Comparison of ENCODE assay signal across 10 cellular contexts in genomic region chr1:31583995-31584868, GRCh38. TPM values are rescaled to one million over a fixed set of nuclear protein-coding genes. Genes with fewer than 3 reads are reported as not detected.
DNase-seq lines count a peak whose midpoint lies in the region; ATAC-seq, FAIRE-seq and TF ChIP-seq lines count a peak whose summit lies in the region.
"Had no signal": no experiment of that assay in that cellular context is flagged by ENCODE, and none has a peak within 500 bp of the region (broad histone marks: within the 10 kb centered on the region; RNA-seq: fewer than 3 reads in every experiment).

No MANE protein-coding gene starts in this region.

- peaks cover 0 to 23% of the 10 kb centered on the region in 2 donors for H3K36me3 ChIP-seq in lung (ENCODE audit: control insufficient read depth in 2 of 2, insufficient read depth in 2 of 2, low read length in 2 of 2)
- H3K36me3 ChIP-seq in aorta (ENCODE audit: control insufficient read depth in 1 of 2, insufficient read depth in 2 of 2, low read length in 1 of 2), result peaks cover 0 to 12% of the 10 kb centered on the region in 2 donors

- H3K27me3 ChIP-seq in lung (ENCODE audit: control insufficient read depth, insufficient read depth), result no peaks in the 10 kb centered on the region
- no peaks in the 10 kb centered on the region for H3K27me3 ChIP-seq in aorta (ENCODE audit: control insufficient read depth in 1 of 2, insufficient read depth in 2 of 2, low read length in 1 of 2)

- H3K4me3 ChIP-seq in lung (no peak overlapping the region), aorta (ENCODE audit: low read length in 2 of 2) (no peak overlapping the region)

- intact Hi-C loops in aorta (cut with DNase I), result no loop called here

- peak overlapping the region; percentile 40 to 58 for H3K27ac ChIP-seq in lung (ENCODE audit: low read depth in 1 of 2, low read length in 1 of 2)
- peak overlapping the region; percentile 47 to 94 for H3K27ac ChIP-seq in aorta (ENCODE audit: low read depth in 1 of 2, low read length in 2 of 2)

- TF ChIP-seq CTCF in lung (IDR thresholded peaks at IDR 0.05; ENCODE audit: control extremely low read depth, extremely low read depth) (no peak), D721Med (IDR thresholded peaks at IDR 0.05; ENCODE audit: insufficient read depth, missing control alignments) (no peak)

- peak; percentile 49 for DNase-seq in activated CD8-positive, alpha-beta memory T cell treated with anti-CD3 and anti-CD28 coated beads for 24 hours
- no peak for DNase-seq in activated CD8-positive, alpha-beta memory T cell treated with anti-CD3 and anti-CD28 coated beads, Interleukin-2, amount 50 U/mL, for 4 hours
- DNase-seq in dermis blood vessel endothelial cell (peak; percentile 81), lung (ENCODE audit: low spot score) (peak; percentile 68), aorta (peak; percentile 94 to 95), D721Med (ENCODE audit: insufficient read length, low spot score) (no peak), NCI-H1105 (lab: John Stamatoyannopoulos, UW) (no peak)
- DNase-seq: effector memory CD8-positive, alpha-beta T cell; Kasumi-1 had no signal

- no peak for FAIRE-seq in D721Med (lab: Jason Lieb, UNC)

- ATAC-seq in lung (ENCODE audit: insufficient read depth, low FRiP score) (no peak), aorta (ENCODE audit: low FRiP score) (peak; percentile 65), HG03175 (IDR thresholded peaks at IDR 0.05; ENCODE audit: unreplicated experiment) (no peak)
- ATAC-seq: effector memory CD8-positive, alpha-beta T cell had no signal

- WGBS in lung, 2 donors, result 52 to 70% methylated on average over 13 of the region's 13 CpGs
- 16% methylated on average over 13 of the region's 13 CpGs for WGBS in aorta, 2 donors

- H3K4me1 ChIP-seq in lung (ENCODE audit: control insufficient read depth in 2 of 2, insufficient read depth in 2 of 2, low read length in 2 of 2) (peaks cover 20 to 44% of the 10 kb centered on the region in 2 donors), aorta (ENCODE audit: control insufficient read depth in 1 of 2, insufficient read depth in 2 of 2, low read length in 2 of 2) (peaks cover 3 to 6% of the 10 kb centered on the region in 2 donors)

- H3K9me3 ChIP-seq in lung (ENCODE audit: control insufficient read depth in 2 of 2, insufficient read depth in 1 of 2, low read length in 1 of 2) (no peaks in the 10 kb centered on the region), aorta (ENCODE audit: control insufficient read depth, low read length) (no peaks in the 10 kb centered on the region)

RNA-seq across cellular contexts. Expression of gene TINAGL1, which starts 7.9 kb away (rescaled TPM):
- 418 and 719 TPM in 2 replicates for total RNA-seq in dermis blood vessel endothelial cell
- total RNA-seq in lung, result 10 to 100 TPM; 89.4 to 90.9 TPM
- 10 to 100 TPM; 64.1 to 78.9 TPM for polyA plus RNA-seq in lung
- total RNA-seq in aorta, result 100 to 1,000 TPM; 317 to 506 TPM
- polyA plus RNA-seq in aorta, result 100 to 1,000 TPM; 158 to 325 TPM

RNA-seq across cellular contexts. Expression of gene HCRTR1, which starts 33.3 kb away (rescaled TPM):
- total RNA-seq in dermis blood vessel endothelial cell (1.2 and 4.6 TPM in 2 replicates), lung (under 1 TPM in 1 of 2 donors, not detected in 1; 0.14 TPM), aorta (under 1 TPM in 1 of 2 donors, not detected in 1; 0.42 TPM)
- polyA plus RNA-seq in lung (under 1 TPM in 1 of 2 donors, not detected in 1; 0.08 TPM), aorta (under 1 TPM in 1 of 2 donors, not detected in 1; 0.18 TPM)

Comparison
In these comparisons a context has a peak if more than half of its experiments do, and no peak if none do; other contexts are left out.
1. DNase-seq: peak in activated CD8-positive, alpha-beta memory T cell treated with anti-CD3 and anti-CD28 coated beads for 24 hours (single experiment), dermis blood vessel endothelial cell (single experiment), lung (single experiment) and aorta (2 of 2); none in activated CD8-positive, alpha-beta memory T cell treated with anti-CD3 and anti-CD28 coated beads, Interleukin-2, amount 50 U/mL, for 4 hours (single experiment), D721Med (single experiment) and NCI-H1105 (single experiment).